ENCODE assay signal across 9 cellular contexts in genomic region chr3:18847583-18848197, GRCh38.
DNase-seq lines count a peak whose midpoint lies in the region; ATAC-seq and TF ChIP-seq lines count a peak whose summit lies in the region.
"Had no signal": no experiment of that assay in that cellular context is flagged by ENCODE, and none has a peak within 500 bp of the region (broad histone marks: within the 10 kb centered on the region; RNA-seq: fewer than 3 reads in every experiment).

No MANE protein-coding gene starts in this region.

- peak; percentile 43 for TF ChIP-seq CTCF in GM12873 (IDR thresholded peaks at IDR 0.05; ENCODE audit: insufficient read depth, low read depth, low read length, missing control alignments)

- ATAC-seq in GM21529 (IDR thresholded peaks at IDR 0.05; ENCODE audit: unreplicated experiment) = peak; percentile 72
- ATAC-seq in left lobe of liver = peak; percentile 52

- DNase-seq in NCI-H69 (lab: John Stamatoyannopoulos, UW) = peak; percentile 42
- DNase-seq in left lobe of liver (ENCODE audit: low spot score) = no peak
- DNase-seq in NCI-H1436 treated with DMSO at 0.1 percent for 48 hours (lab: John Stamatoyannopoulos, UW) = no peak
- no peak for DNase-seq in NOMO-1 treated with DMSO at 0.1 percent for 48 hours (lab: John Stamatoyannopoulos, UW; ENCODE audit: unreplicated experiment)
- no peak for DNase-seq in stimulated activated CD4-positive, alpha-beta T cell treated with anti-CD3 and anti-CD28 coated beads, Interleukin-15, amount 100 ng/mL, for 24 hours
- no peak for DNase-seq in GDM1 (lab: John Stamatoyannopoulos, UW)
- DNase-seq: IMR-90 had no signal
